In genomic region chr9:136799079-136799853, GRCh38 we compare ENCODE assay signal across 1 cellular context.
A peak's percentile ranks its signal among the peaks of the same experiment; 100 is the strongest.
TF ChIP-seq lines count a peak whose summit lies in the region.

No MANE protein-coding gene starts in this region.

TF ChIP-seq in HepG2, 621 proteins besides CTCF, POLR2A, EP300 and RAD21 (continued from another document and continues in another):
- TF ChIP-seq, protein P1, sequence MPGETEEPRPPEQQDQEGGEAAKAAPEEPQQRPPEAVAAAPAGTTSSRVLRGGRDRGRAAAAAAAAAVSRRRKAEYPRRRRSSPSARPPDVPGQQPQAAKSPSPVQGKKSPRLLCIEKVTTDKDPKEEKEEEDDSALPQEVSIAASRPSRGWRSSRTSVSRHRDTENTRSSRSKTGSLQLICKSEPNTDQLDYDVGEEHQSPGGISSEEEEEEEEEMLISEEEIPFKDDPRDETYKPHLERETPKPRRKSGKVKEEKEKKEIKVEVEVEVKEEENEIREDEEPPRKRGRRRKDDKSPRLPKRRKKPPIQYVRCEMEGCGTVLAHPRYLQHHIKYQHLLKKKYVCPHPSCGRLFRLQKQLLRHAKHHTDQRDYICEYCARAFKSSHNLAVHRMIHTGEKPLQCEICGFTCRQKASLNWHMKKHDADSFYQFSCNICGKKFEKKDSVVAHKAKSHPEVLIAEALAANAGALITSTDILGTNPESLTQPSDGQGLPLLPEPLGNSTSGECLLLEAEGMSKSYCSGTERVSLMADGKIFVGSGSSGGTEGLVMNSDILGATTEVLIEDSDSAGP (CRISPR knock-in tag; IDR thresholded peaks at IDR 0.05; ENCODE audit: borderline replicate concordance) = no peak
- TF ChIP-seq NFRKB (IDR thresholded peaks at IDR 0.05) = no peak
- TF ChIP-seq SNAI1 (CRISPR knock-in tag; IDR thresholded peaks at IDR 0.05; ENCODE audit: borderline replicate concordance) = peak; percentile 46; the same call in 1 of the 2 replicates
- TF ChIP-seq, protein P2, sequence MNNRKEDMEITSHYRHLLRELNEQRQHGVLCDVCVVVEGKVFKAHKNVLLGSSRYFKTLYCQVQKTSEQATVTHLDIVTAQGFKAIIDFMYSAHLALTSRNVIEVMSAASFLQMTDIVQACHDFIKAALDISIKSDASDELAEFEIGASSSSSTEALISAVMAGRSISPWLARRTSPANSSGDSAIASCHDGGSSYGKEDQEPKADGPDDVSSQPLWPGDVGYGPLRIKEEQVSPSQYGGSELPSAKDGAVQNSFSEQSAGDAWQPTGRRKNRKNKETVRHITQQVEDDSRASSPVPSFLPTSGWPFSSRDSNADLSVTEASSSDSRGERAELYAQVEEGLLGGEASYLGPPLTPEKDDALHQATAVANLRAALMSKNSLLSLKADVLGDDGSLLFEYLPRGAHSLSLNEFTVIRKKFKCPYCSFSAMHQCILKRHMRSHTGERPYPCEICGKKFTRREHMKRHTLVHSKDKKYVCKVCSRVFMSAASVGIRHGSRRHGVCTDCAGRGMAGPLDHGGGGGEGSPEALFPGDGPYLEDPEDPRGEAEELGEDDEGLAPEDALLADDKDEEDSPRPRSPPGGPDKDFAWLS (CRISPR knock-in tag; IDR thresholded peaks at IDR 0.05; ENCODE audit: borderline replicate concordance) = peak; percentile 31; the same call in 1 of the 2 replicates
- no peak for TF ChIP-seq ZSCAN20 (CRISPR knock-in tag; IDR thresholded peaks at IDR 0.05; ENCODE audit: borderline replicate concordance)
- TF ChIP-seq ZBTB3 (CRISPR knock-in tag; IDR thresholded peaks at IDR 0.05; ENCODE audit: borderline replicate concordance, low read depth) = no peak
- 0 out of 2 replicates have a peak, but pooled peaks have one; percentile 4 for TF ChIP-seq MXD3 (CRISPR knock-in tag; IDR thresholded peaks at IDR 0.05)
- no peak for TF ChIP-seq TMF1 (CRISPR knock-in tag; IDR thresholded peaks at IDR 0.05; ENCODE audit: low read depth)
- peak; percentile 60 for TF ChIP-seq RXRB (CRISPR knock-in tag; IDR thresholded peaks at IDR 0.05; ENCODE audit: borderline replicate concordance)
- 0 out of 2 replicates have a peak, but pooled peaks have one; percentile 32 for TF ChIP-seq ZNF788 (CRISPR knock-in tag; IDR thresholded peaks at IDR 0.05; ENCODE audit: borderline replicate concordance)
- TF ChIP-seq SMYD3 (CRISPR knock-in tag; IDR thresholded peaks at IDR 0.05) = no peak
- no peak for TF ChIP-seq XRCC5 (optimal IDR thresholded peaks at IDR 0.05; ENCODE audit: low read length)
- TF ChIP-seq, protein P3, sequence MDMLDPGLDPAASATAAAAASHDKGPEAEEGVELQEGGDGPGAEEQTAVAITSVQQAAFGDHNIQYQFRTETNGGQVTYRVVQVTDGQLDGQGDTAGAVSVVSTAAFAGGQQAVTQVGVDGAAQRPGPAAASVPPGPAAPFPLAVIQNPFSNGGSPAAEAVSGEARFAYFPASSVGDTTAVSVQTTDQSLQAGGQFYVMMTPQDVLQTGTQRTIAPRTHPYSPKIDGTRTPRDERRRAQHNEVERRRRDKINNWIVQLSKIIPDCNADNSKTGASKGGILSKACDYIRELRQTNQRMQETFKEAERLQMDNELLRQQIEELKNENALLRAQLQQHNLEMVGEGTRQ (IDR thresholded peaks at IDR 0.05; ENCODE audit: low read depth, low read length) = no peak
- TF ChIP-seq, protein P3 (CRISPR knock-in tag; IDR thresholded peaks at IDR 0.05; ENCODE audit: borderline replicate concordance) = no peak; the same call in 1 of the 2 replicates
- TF ChIP-seq SMAD9 (CRISPR knock-in tag; IDR thresholded peaks at IDR 0.05) = peak; percentile 48; the same call in 1 of the 2 replicates
- no peak for TF ChIP-seq RFX1 (IDR thresholded peaks at IDR 0.05)
- peak; percentile 38; the same call in 1 of the 2 replicates for TF ChIP-seq CREM (IDR thresholded peaks at IDR 0.05)
- no peak for TF ChIP-seq CREM (CRISPR knock-in tag; IDR thresholded peaks at IDR 0.05)
- no peak for TF ChIP-seq NFE2 (CRISPR knock-in tag; IDR thresholded peaks at IDR 0.05)
- peak; percentile 48; the same call in 1 of the 2 replicates for TF ChIP-seq ZIK1 (CRISPR knock-in tag; IDR thresholded peaks at IDR 0.05; ENCODE audit: borderline replicate concordance, low read depth)
- TF ChIP-seq, protein P4, sequence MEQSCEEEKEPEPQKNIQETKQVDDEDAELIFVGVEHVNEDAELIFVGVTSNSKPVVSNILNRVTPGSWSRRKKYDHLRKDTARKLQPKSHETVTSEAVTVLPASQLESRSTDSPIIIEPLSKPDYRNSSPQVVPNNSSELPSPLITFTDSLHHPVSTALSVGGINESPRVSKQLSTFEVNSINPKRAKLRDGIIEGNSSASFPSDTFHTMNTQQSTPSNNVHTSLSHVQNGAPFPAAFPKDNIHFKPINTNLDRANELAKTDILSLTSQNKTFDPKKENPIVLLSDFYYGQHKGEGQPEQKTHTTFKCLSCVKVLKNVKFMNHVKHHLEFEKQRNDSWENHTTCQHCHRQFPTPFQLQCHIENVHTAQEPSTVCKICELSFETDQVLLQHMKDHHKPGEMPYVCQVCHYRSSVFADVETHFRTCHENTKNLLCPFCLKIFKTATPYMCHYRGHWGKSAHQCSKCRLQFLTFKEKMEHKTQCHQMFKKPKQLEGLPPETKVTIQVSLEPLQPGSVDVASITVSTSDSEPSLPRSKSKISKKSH (CRISPR knock-in tag; IDR thresholded peaks at IDR 0.05; ENCODE audit: borderline replicate concordance) = peak; percentile 48; the same call in 1 of the 2 replicates
- peak; percentile 62; the same call in 1 of the 2 replicates for TF ChIP-seq DNMT1 (CRISPR knock-in tag; IDR thresholded peaks at IDR 0.05)
- TF ChIP-seq KDM1A (CRISPR knock-in tag; IDR thresholded peaks at IDR 0.05) = no peak
- TF ChIP-seq CCAR2 (optimal IDR thresholded peaks at IDR 0.05; ENCODE audit: low read depth, low read length) = no peak
- 0 out of 2 replicates have a peak, but pooled peaks have one; percentile 50 for TF ChIP-seq POGZ (CRISPR knock-in tag; IDR thresholded peaks at IDR 0.05)
- TF ChIP-seq ZNF607 (CRISPR knock-in tag; IDR thresholded peaks at IDR 0.05; ENCODE audit: borderline replicate concordance) = no peak
- peak; percentile 76 for TF ChIP-seq ATF2 (CRISPR knock-in tag; IDR thresholded peaks at IDR 0.05)
- TF ChIP-seq MEF2D (CRISPR knock-in tag; IDR thresholded peaks at IDR 0.05) = peak; percentile 87
- TF ChIP-seq RFXAP (CRISPR knock-in tag; IDR thresholded peaks at IDR 0.05; ENCODE audit: borderline replicate concordance) = no peak; the same call in 1 of the 2 replicates
- no peak for TF ChIP-seq ZNF382 (CRISPR knock-in tag; IDR thresholded peaks at IDR 0.05; ENCODE audit: borderline replicate concordance)
- TF ChIP-seq ZNF503 (CRISPR knock-in tag; IDR thresholded peaks at IDR 0.05) = peak; percentile 61; the same call in 1 of the 2 replicates
- TF ChIP-seq, protein P5, sequence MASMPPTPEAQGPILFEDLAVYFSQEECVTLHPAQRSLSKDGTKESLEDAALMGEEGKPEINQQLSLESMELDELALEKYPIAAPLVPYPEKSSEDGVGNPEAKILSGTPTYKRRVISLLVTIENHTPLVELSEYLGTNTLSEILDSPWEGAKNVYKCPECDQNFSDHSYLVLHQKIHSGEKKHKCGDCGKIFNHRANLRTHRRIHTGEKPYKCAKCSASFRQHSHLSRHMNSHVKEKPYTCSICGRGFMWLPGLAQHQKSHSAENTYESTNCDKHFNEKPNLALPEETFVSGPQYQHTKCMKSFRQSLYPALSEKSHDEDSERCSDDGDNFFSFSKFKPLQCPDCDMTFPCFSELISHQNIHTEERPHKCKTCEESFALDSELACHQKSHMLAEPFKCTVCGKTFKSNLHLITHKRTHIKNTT (CRISPR knock-in tag; IDR thresholded peaks at IDR 0.05) = no peak
- TF ChIP-seq MIER2 (CRISPR knock-in tag; IDR thresholded peaks at IDR 0.05) = peak; percentile 72; the same call in 1 of the 2 replicates
- TF ChIP-seq, protein P6, sequence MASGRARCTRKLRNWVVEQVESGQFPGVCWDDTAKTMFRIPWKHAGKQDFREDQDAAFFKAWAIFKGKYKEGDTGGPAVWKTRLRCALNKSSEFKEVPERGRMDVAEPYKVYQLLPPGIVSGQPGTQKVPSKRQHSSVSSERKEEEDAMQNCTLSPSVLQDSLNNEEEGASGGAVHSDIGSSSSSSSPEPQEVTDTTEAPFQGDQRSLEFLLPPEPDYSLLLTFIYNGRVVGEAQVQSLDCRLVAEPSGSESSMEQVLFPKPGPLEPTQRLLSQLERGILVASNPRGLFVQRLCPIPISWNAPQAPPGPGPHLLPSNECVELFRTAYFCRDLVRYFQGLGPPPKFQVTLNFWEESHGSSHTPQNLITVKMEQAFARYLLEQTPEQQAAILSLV (CRISPR knock-in tag; IDR thresholded peaks at IDR 0.05; ENCODE audit: borderline replicate concordance) = peak; percentile 64; the same call in 1 of the 2 replicates
- TF ChIP-seq U2AF1 (optimal IDR thresholded peaks at IDR 0.05; ENCODE audit: low read depth, low read length) = peak; percentile 95
- 0 out of 2 replicates have a peak, but pooled peaks have one; percentile 79 for TF ChIP-seq ZXDC (CRISPR knock-in tag; IDR thresholded peaks at IDR 0.05)
- TF ChIP-seq ZNF792 (CRISPR knock-in tag; IDR thresholded peaks at IDR 0.05) = no peak
- no peak for TF ChIP-seq SSRP1 (CRISPR knock-in tag; IDR thresholded peaks at IDR 0.05)
- TF ChIP-seq, protein P7, sequence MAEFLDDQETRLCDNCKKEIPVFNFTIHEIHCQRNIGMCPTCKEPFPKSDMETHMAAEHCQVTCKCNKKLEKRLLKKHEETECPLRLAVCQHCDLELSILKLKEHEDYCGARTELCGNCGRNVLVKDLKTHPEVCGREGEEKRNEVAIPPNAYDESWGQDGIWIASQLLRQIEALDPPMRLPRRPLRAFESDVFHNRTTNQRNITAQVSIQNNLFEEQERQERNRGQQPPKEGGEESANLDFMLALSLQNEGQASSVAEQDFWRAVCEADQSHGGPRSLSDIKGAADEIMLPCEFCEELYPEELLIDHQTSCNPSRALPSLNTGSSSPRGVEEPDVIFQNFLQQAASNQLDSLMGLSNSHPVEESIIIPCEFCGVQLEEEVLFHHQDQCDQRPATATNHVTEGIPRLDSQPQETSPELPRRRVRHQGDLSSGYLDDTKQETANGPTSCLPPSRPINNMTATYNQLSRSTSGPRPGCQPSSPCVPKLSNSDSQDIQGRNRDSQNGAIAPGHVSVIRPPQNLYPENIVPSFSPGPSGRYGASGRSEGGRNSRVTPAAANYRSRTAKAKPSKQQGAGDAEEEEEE (CRISPR knock-in tag; IDR thresholded peaks at IDR 0.05; ENCODE audit: borderline replicate concordance) = no peak
- peak; percentile 62; the same call in 1 of the 2 replicates for TF ChIP-seq MXD4 (CRISPR knock-in tag; IDR thresholded peaks at IDR 0.05)
- TF ChIP-seq FOXC1 (CRISPR knock-in tag; IDR thresholded peaks at IDR 0.05; ENCODE audit: borderline replicate concordance) = no peak; the same call in 1 of the 2 replicates
- no peak for TF ChIP-seq NFYC (CRISPR knock-in tag; IDR thresholded peaks at IDR 0.05)
- TF ChIP-seq ZNF337 (CRISPR knock-in tag; IDR thresholded peaks at IDR 0.05; ENCODE audit: borderline replicate concordance, low read depth) = no peak
- TF ChIP-seq ZNF577 (CRISPR knock-in tag; IDR thresholded peaks at IDR 0.05; ENCODE audit: borderline replicate concordance, low read depth) = no peak
